30 cellular contexts compared by ENCODE assay signal in genomic region chr16:6232060-6232459, GRCh38.
"Had no signal": no experiment of that assay in that cellular context is flagged by ENCODE, and none has a peak within 500 bp of the region (broad histone marks: within the 10 kb centered on the region; RNA-seq: fewer than 3 reads in every experiment).

No MANE protein-coding gene starts in this region.

- H3K4me1 Mint-ChIP-seq: activated CD4-positive, alpha-beta memory T cell treated with anti-CD3 and anti-CD28 coated beads, Interleukin-2, amount 10 ng/mL, durations not matched to agents 7 days and 5 days; activated CD4-positive, alpha-beta T cell treated with anti-CD3 and anti-CD28 coated beads, Interleukin-2, amount 10 ng/mL, durations not matched to agents 7 days and 5 days; activated naive CD4-positive, alpha-beta T cell treated with anti-CD3 and anti-CD28 coated beads, Interleukin-2, amount 50 U/mL, for 24 hours; activated naive CD8-positive, alpha-beta T cell treated with anti-CD3 and anti-CD28 coated beads, Interleukin-2, amount 10 ng/mL, durations not matched to agents 7 days and 5 days; T-helper 17 cell had no signal

- ATAC-seq: activated T-cell treated with anti-CD3 and anti-CD28 coated beads, Interleukin-2, amount 50 U/mL, for 4 hours; gastroesophageal sphincter; heart right ventricle; T-helper 17 cell had no signal

- H3K27me3 ChIP-seq: ascending aorta, breast epithelium, cardiac muscle cell, colonic mucosa, esophagus squamous epithelium, gastroesophageal sphincter, heart right ventricle had no signal

- H3K4me3 Mint-ChIP-seq: activated CD4-positive, alpha-beta memory T cell treated with anti-CD3 and anti-CD28 coated beads, Interleukin-2, amount 10 ng/mL, durations not matched to agents 7 days and 5 days; activated CD4-positive, alpha-beta T cell treated with anti-CD3 and anti-CD28 coated beads, Interleukin-2, amount 10 ng/mL, durations not matched to agents 7 days and 5 days; activated naive CD4-positive, alpha-beta T cell treated with anti-CD3 and anti-CD28 coated beads for 36 hours; activated naive CD4-positive, alpha-beta T cell treated with anti-CD3 and anti-CD28 coated beads, Interleukin-2, amount 50 U/mL, for 24 hours; activated naive CD8-positive, alpha-beta T cell treated with anti-CD3 and anti-CD28 coated beads, Interleukin-2, amount 10 ng/mL, durations not matched to agents 7 days and 5 days; activated T-cell treated with anti-CD3 and anti-CD28 coated beads, Interleukin-2, amount 50 U/mL, for 4 hours; brain; T-helper 17 cell; T-helper 2 cell treated with Interferon-gamma antibody and Interleukin-4, amounts not matched to agents 5 μg/mL and 100 μg/mL, for 36 hours had no signal

- H3K27ac Mint-ChIP-seq: activated CD4-positive, alpha-beta memory T cell treated with anti-CD3 and anti-CD28 coated beads, Interleukin-2, amount 10 ng/mL, durations not matched to agents 7 days and 5 days; activated CD4-positive, alpha-beta T cell treated with anti-CD3 and anti-CD28 coated beads, Interleukin-2, amount 10 ng/mL, durations not matched to agents 7 days and 5 days; activated naive CD4-positive, alpha-beta T cell treated with anti-CD3 and anti-CD28 coated beads for 36 hours; activated naive CD4-positive, alpha-beta T cell treated with anti-CD3 and anti-CD28 coated beads, Interleukin-2, amount 50 U/mL, for 24 hours; activated naive CD8-positive, alpha-beta T cell treated with anti-CD3 and anti-CD28 coated beads, Interleukin-2, amount 10 ng/mL, durations not matched to agents 7 days and 5 days; activated T-helper 2 cell treated with anti-CD3 and anti-CD28 coated beads, Interferon-gamma antibody, Interleukin-2, Interleukin-4, amounts not matched to agents 10 μg/mL and 5 μg/mL and 100 μg/mL, durations not matched to agents 14 hours and 24 hours and 36 hours; brain; T-helper 17 cell; T-helper 2 cell treated with Interferon-gamma antibody and Interleukin-4, amounts not matched to agents 5 μg/mL and 100 μg/mL, for 36 hours had no signal

- H3K36me3 ChIP-seq: ascending aorta, breast epithelium, cardiac muscle cell, colonic mucosa, esophagus squamous epithelium, gastroesophageal sphincter, heart right ventricle had no signal

- H3K4me3 ChIP-seq: ascending aorta, breast epithelium, cardiac muscle cell, colonic mucosa, esophagus squamous epithelium, gastroesophageal sphincter, heart right ventricle had no signal

- H3K9me3 ChIP-seq: ascending aorta, breast epithelium, colonic mucosa, esophagus squamous epithelium, gastroesophageal sphincter had no signal

- H3K27me3 Mint-ChIP-seq: activated CD4-positive, alpha-beta memory T cell treated with anti-CD3 and anti-CD28 coated beads, Interleukin-2, amount 10 ng/mL, durations not matched to agents 7 days and 5 days; activated CD4-positive, alpha-beta T cell treated with anti-CD3 and anti-CD28 coated beads, Interleukin-2, amount 10 ng/mL, durations not matched to agents 7 days and 5 days; activated naive CD4-positive, alpha-beta T cell treated with anti-CD3 and anti-CD28 coated beads, Interleukin-2, amount 50 U/mL, for 24 hours; activated naive CD8-positive, alpha-beta T cell treated with anti-CD3 and anti-CD28 coated beads, Interleukin-2, amount 10 ng/mL, durations not matched to agents 7 days and 5 days; T-helper 17 cell had no signal

- H3K9me3 Mint-ChIP-seq: activated naive CD4-positive, alpha-beta T cell treated with anti-CD3 and anti-CD28 coated beads, Interleukin-2, amount 50 U/mL, for 24 hours had no signal

- FAIRE-seq: endometrium, endothelial cell of umbilical vein had no signal

- H3K36me3 Mint-ChIP-seq: activated naive CD4-positive, alpha-beta T cell treated with anti-CD3 and anti-CD28 coated beads, Interleukin-2, amount 50 U/mL, for 24 hours; activated naive CD8-positive, alpha-beta T cell treated with anti-CD3 and anti-CD28 coated beads, Interleukin-2, amount 10 ng/mL, durations not matched to agents 7 days and 5 days; brain had no signal

- H3K27ac ChIP-seq: ascending aorta, breast epithelium, cardiac muscle cell, colonic mucosa, epithelial cell of prostate, esophagus squamous epithelium, gastroesophageal sphincter, heart right ventricle had no signal

- DNase-seq: activated CD4-positive, alpha-beta memory T cell treated with anti-CD3 and anti-CD28 coated beads, Interleukin-2, amount 10 ng/mL, durations not matched to agents 7 days and 5 days; activated CD4-positive, alpha-beta T cell treated with anti-CD3 and anti-CD28 coated beads for 4 hours; activated CD4-positive, alpha-beta T cell treated with anti-CD3 and anti-CD28 coated beads, Interleukin-2, amount 10 ng/mL, durations not matched to agents 7 days and 5 days; activated CD4-positive, alpha-beta T cell treated with anti-CD3 and anti-CD28 coated beads, Interleukin-2, amount 50 U/mL, for 4 hours; activated CD4-positive, CD25-positive, alpha-beta regulatory T cell; activated CD4-positive, CD25-positive, alpha-beta regulatory T cell treated with anti-CD3 and anti-CD28 coated beads, Interleukin-2, amount 50 U/mL, for 72 hours; activated effector memory CD4-positive, alpha-beta T cell treated with anti-CD3 and anti-CD28 coated beads, Interleukin-2, amount 50 U/mL, for 16 hours; activated naive CD4-positive, alpha-beta T cell treated with anti-CD3 and anti-CD28 coated beads for 36 hours; activated naive CD8-positive, alpha-beta T cell treated with anti-CD3 and anti-CD28 coated beads, Interleukin-2, amount 10 ng/mL, durations not matched to agents 7 days and 5 days; activated T-cell treated with anti-CD3 and anti-CD28 coated beads, Interleukin-2, amount 50 U/mL, for 4 hours; central memory CD4-positive, alpha-beta T cell; colonic mucosa; effector CD8-positive, alpha-beta T cell; esophagus squamous epithelium; foreskin melanocyte; heart right ventricle; T-helper 1 cell; T-helper 17 cell; T1000 had no signal

- H3K4me1 ChIP-seq: ascending aorta, breast epithelium, colonic mucosa, esophagus squamous epithelium, gastroesophageal sphincter, heart right ventricle had no signal
